ENCODE assay signal across 8 cellular contexts in the genomic region with DNA sequence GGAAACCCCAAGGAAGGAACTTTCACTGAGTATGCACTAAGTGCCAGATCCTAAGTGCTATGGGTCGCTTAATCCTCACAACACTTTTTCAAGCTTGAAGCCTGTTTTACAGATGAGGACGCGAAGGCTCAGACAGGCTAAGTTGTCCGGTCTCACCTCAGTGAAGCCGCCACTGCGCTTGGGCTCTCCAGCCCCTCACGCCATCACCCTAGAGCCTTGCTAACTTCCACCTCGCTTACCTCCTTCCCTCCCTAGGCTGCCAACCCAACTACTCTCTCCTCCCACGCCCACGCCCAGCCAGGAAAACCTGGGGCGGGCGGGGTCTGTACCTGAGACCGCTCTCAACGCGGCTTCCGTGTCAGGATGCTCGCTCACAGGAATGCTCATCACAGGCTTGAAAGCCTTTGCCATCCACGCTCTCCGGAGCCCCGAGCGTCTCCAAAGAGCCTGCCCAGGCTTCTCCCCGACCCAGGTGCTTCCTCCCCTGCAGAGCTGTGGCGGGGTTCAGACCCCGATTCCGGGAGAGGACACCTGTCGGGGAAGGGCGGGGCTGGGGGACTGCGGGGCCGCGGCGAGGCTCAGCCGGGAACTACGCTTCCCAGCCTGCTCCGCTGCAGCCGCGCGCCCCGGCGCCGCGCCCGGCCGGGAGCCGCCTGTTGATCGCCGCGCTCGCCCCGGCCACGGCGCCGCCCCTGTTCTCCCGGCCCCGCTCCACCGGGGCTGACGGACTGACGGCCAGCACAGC. TPM values are rescaled to one million over a fixed set of nuclear protein-coding genes. Genes with fewer than 3 reads are reported as not detected.
A peak's percentile ranks its signal among the peaks of the same experiment; 100 is the strongest.
DNase-seq lines count a peak whose midpoint lies in the region; FAIRE-seq and TF ChIP-seq lines count a peak whose summit lies in the region.

A gene (plus strand): TSS at position 656 of the 745 bp plus-strand sequence. CDS start 14,845 bp downstream, outside the sequence.

- H3K9me3 ChIP-seq in spleen = no peaks in the 10 kb centered on the region

- H3K27ac ChIP-seq in caudate nucleus (ENCODE audit: low read depth, low read length) = peak within 1 kb of the TSS; percentile 58
- peak within 1 kb of the TSS in 6 of 8 donors; percentile 38 to 81 (median 69) for H3K27ac ChIP-seq in spleen

- H3K27me3 ChIP-seq in spleen (replicated peaks in 1 of 7) = peaks cover 0 to 7% (median 0%) of the 10 kb centered on the region in 7 donors

- intact Hi-C loops in spleen (cut with DNase I; ENCODE audit: low total_unique reads) = no loop called here

- H3K36me3 ChIP-seq in spleen = no peaks in the 10 kb centered on the region

- TF ChIP-seq CTCF in GM20000 (IDR thresholded peaks at IDR 0.05; ENCODE audit: extremely low read depth, missing control alignments) = no peak
- TF ChIP-seq CTCF in spleen (IDR thresholded peaks at IDR 0.05 in 8 of 11, conservative IDR thresholded peaks at IDR 0.05 in 3 of 11) = no peak

- WGBS in spleen, 5 donors = 5 to 13% (median 8%) methylated on average over 23 to 57 of the region's 57 CpGs

- no peak for TF ChIP-seq POLR2A in spleen (IDR thresholded peaks at IDR 0.05)

- peak; percentile 34 for DNase-seq in DMS153 (lab: John Stamatoyannopoulos, UW)
- peak; percentile 82 for DNase-seq in GM20000 (ENCODE audit: low spot score)
- DNase-seq in HTR-8/SVneo (ENCODE audit: insufficient read length, low spot score) = peak; percentile 27
- DNase-seq in T-helper 22 cell (ENCODE audit: low read depth) = peak; percentile 29
- peak in 53 of 61 donors; percentile 26 to 87 (median 63) for DNase-seq in caudate nucleus (lab: John Stamatoyannopoulos, UW)
- peak; percentile 85 for DNase-seq in islet precursor cell
- peak; percentile 92 for DNase-seq in spleen
- no peak for DNase-seq in RCC 7860 (ENCODE audit: low spot score)

- peaks cover 5 to 54% (median 33%) of the 10 kb centered on the region in 6 donors for H3K4me1 ChIP-seq in spleen

- FAIRE-seq in HTR-8/SVneo (lab: Jason Lieb, UNC) (no peak), RCC 7860 (lab: Jason Lieb, UNC) (no peak)

- H3K4me3 ChIP-seq in spleen = peak within 1 kb of the TSS; percentile 61 to 98 (median 88)

RNA-seq across cellular contexts. Expression of the gene that starts here (rescaled TPM):
- 10 to 100 TPM in 6 of 7 donors, 1 to 10 TPM in 1; 9.0 to 21.1 (median 15.9) TPM for total RNA-seq in spleen
- polyA plus RNA-seq in spleen = 1 to 10 TPM; 1.3 to 2.6 (median 1.6) TPM
